In genomic region chr1:171802207-171802606, GRCh38 we compare ENCODE assay signal across 21 cellular contexts. TPM values are rescaled to one million over a fixed set of nuclear protein-coding genes. Genes with fewer than 3 reads are reported as not detected.
A peak's percentile ranks its signal among the peaks of the same experiment; 100 is the strongest.
DNase-seq lines count a peak whose midpoint lies in the region; ATAC-seq and TF ChIP-seq lines count a peak whose summit lies in the region.
"Had no signal": no experiment of that assay in that cellular context is flagged by ENCODE, and none has a peak within 500 bp of the region (broad histone marks: within the 10 kb centered on the region; RNA-seq: fewer than 3 reads in every experiment).

No MANE protein-coding gene starts in this region.

- DNase-seq in HCT116 (ENCODE audit: low read depth, low spot score) (no peak), WERI-Rb-1 (no peak), foreskin keratinocyte (no peak), pons (ENCODE audit: low spot score) (peak; percentile 80), RPMI8226 (no peak), T-cell (no peak)
- no peak for DNase-seq in activated CD4-positive, CD25-positive, alpha-beta regulatory T cell (lab: John Stamatoyannopoulos, UW)
- DNase-seq: activated CD4-positive, alpha-beta T cell treated with anti-CD3 and anti-CD28 coated beads for 4 hours; activated naive CD4-positive, alpha-beta T cell treated with anti-CD3 and anti-CD28 coated beads for 36 hours; activated T-cell treated with anti-CD3 and anti-CD28 coated beads, Interleukin-2, amount 50 U/mL, for 48 hours; adrenal gland; body of pancreas; NCI-H187 treated with DMSO at 0.1 percent for 48 hours; psoas muscle; stimulated activated CD4-positive, alpha-beta T cell treated with anti-CD3 and anti-CD28 coated beads, Interleukin-15, amount 100 ng/mL, for 24 hours; stimulated activated naive CD4-positive, alpha-beta T cell treated with Interleukin-2 at 50 U/mL for 16 hours; testis had no signal

- H3K27ac ChIP-seq in HCT116 (ENCODE audit: low read depth, low read length) (no peak overlapping the region), WERI-Rb-1 (no peak overlapping the region), foreskin keratinocyte (no peak overlapping the region)
- H3K27ac ChIP-seq: adrenal gland, body of pancreas, epithelial cell of prostate, neutrophil, psoas muscle, SJCRH30, testis had no signal

- H3K36me3 ChIP-seq in HCT116 (ENCODE audit: control insufficient read depth in 1 of 2, insufficient read depth in 2 of 2, low read length in 2 of 2) (peaks cover 0 to 1% of the 10 kb centered on the region in 2 experiments; a peak in 1 of 4 replicates), WERI-Rb-1 (peaks cover 6% of the 10 kb centered on the region)
- H3K36me3 ChIP-seq: adrenal gland had no signal

- intact Hi-C loops in HCT116 (cut with micrococcal nuclease): loop anchor here (5.0 kb wide), 2 partner anchors 155 to 600 kb away; no protein-coding TSS in a partner anchor

- H3K9me3 Mint-ChIP-seq in T-cell: no peaks in the 10 kb centered on the region
- H3K9me3 Mint-ChIP-seq: activated naive CD4-positive, alpha-beta T cell treated with anti-CD3 and anti-CD28 coated beads for 36 hours; T-helper 1 cell treated with Interleukin-12 subunit alpha and Interleukin-12 subunit beta and Interleukin-4 antibody, amounts not matched to agents 30 μg/mL and 1 μg/mL, for 36 hours had no signal

- no peak for ATAC-seq in HCT116
- ATAC-seq in foreskin keratinocyte: no peak
- no peak for ATAC-seq in T-cell (replicated peaks in 1 of 4)

- H3K4me3 Mint-ChIP-seq in T-cell: no peak overlapping the region
- H3K4me3 Mint-ChIP-seq: activated naive CD4-positive, alpha-beta T cell treated with anti-CD3 and anti-CD28 coated beads for 36 hours; T-helper 1 cell treated with Interleukin-12 subunit alpha and Interleukin-12 subunit beta and Interleukin-4 antibody, amounts not matched to agents 30 μg/mL and 1 μg/mL, for 36 hours had no signal

- TF ChIP-seq RAD21 in HCT116 (IDR thresholded peaks at IDR 0.05; ENCODE audit: low read depth): 0 out of 2 replicates have a peak, but pooled peaks have one; percentile 22

- H3K36me3 Mint-ChIP-seq in T-cell: peaks cover 17% of the 10 kb centered on the region

- TF ChIP-seq POLR2A in HCT116 (IDR thresholded peaks at IDR 0.05; ENCODE audit: borderline replicate concordance, extremely low read depth, insufficient read depth, insufficient read length): no peak

- no peaks in the 10 kb centered on the region for H3K9me2 ChIP-seq in HCT116 (ENCODE audit: insufficient read depth)

- POLR2A ChIA-PET in HCT116 (lab: Charles Lee) (interaction anchor here (1.8 kb wide), 1 partner anchor 21 kb away, joined by 6 read pairs; the partner anchor contains the start of gene METTL13), T-cell (lab: Charles Lee) (no interaction called here)

- no peaks in the 10 kb centered on the region for H3K79me2 ChIP-seq in HCT116 (ENCODE audit: insufficient read depth, low read length)

- RAD21 ChIA-PET in HCT116 (lab: Charles Lee; ENCODE audit: low non-redundant PET in 1 of 2, low total read pairs in 2 of 2, uncharacterized antibody in 2 of 2, unreplicated experiment in 2 of 2): interaction anchor here (0.7 to 3.5 kb wide), 4 partner anchors 181 to 184 kb away, joined by 3 to 16 read pairs (median 8); no protein-coding TSS in a partner anchor

- no peak overlapping the region for H3K4me2 ChIP-seq in HCT116 (ENCODE audit: low read length)

- H2AFZ ChIP-seq in HCT116 (ENCODE audit: low read depth, low read length, poor library complexity, severe bottlenecking): no peak overlapping the region

- H4K20me1 ChIP-seq in HCT116 (ENCODE audit: insufficient read depth): no peaks in the 10 kb centered on the region

- BruUV-seq in HCT116 (replicated peaks; lab: Mats Ljungman, UMichigan): no TSS peak

- no peaks in the 10 kb centered on the region for H3K27me3 ChIP-seq in HCT116 (ENCODE audit: insufficient read depth, low read length)
- H3K27me3 ChIP-seq in WERI-Rb-1 (ENCODE audit: insufficient read depth, low read depth, severe bottlenecking): no peaks in the 10 kb centered on the region
- H3K27me3 ChIP-seq in foreskin keratinocyte: no peaks in the 10 kb centered on the region
- H3K27me3 ChIP-seq: adrenal gland, body of pancreas, neutrophil, SJCRH30, testis had no signal

- H3K4me1 ChIP-seq in HCT116 (ENCODE audit: control insufficient read depth in 1 of 2, insufficient read depth in 2 of 2, low read length in 2 of 2) (peaks cover 0 to 4% of the 10 kb centered on the region in 2 experiments; a peak in 1 of 4 replicates), foreskin keratinocyte (no peaks in the 10 kb centered on the region)
- H3K4me1 ChIP-seq: body of pancreas, psoas muscle had no signal

- H3K9ac ChIP-seq in HCT116 (ENCODE audit: low read length): no peak overlapping the region

- H3K4me3 ChIP-seq in HCT116 (replicated peaks in 1 of 2; ENCODE audit: low read depth in 1 of 2, low read length in 2 of 2) (no peak overlapping the region), WERI-Rb-1 (ENCODE audit: low read depth, low read length) (no peak overlapping the region)
- H3K4me3 ChIP-seq: adrenal gland, body of pancreas, psoas muscle, SJCRH30, testis had no signal

- H3K27ac Mint-ChIP-seq in T-cell: no peak overlapping the region
- H3K27ac Mint-ChIP-seq: activated naive CD4-positive, alpha-beta T cell treated with anti-CD3 and anti-CD28 coated beads for 36 hours; T-helper 1 cell treated with Interleukin-12 subunit alpha and Interleukin-12 subunit beta and Interleukin-4 antibody, amounts not matched to agents 30 μg/mL and 1 μg/mL, for 36 hours had no signal

- H3K9me3 ChIP-seq in HCT116 (ENCODE audit: control insufficient read depth in 1 of 2, insufficient read depth in 1 of 2, low read depth in 1 of 2, low read length in 2 of 2): no peaks in the 10 kb centered on the region
- no peaks in the 10 kb centered on the region for H3K9me3 ChIP-seq in WERI-Rb-1 (ENCODE audit: severe bottlenecking)
- H3K9me3 ChIP-seq: adrenal gland, body of pancreas, neutrophil, psoas muscle, SJCRH30, testis had no signal

- peaks cover 6 to 10% (median 8%) of the 10 kb centered on the region in 3 donors for H3K4me1 Mint-ChIP-seq in T-cell

- CTCF ChIA-PET in HCT116 (lab: Charles Lee) (interaction anchor here (0.6 to 8.4 kb wide), 7 partner anchors 39 to 597 kb away, joined by 3 to 237 read pairs (median 5); partner anchors contain the start of gene DNM3), T-cell (lab: Charles Lee) (interaction anchor here (0.5 to 3.9 kb wide), 7 partner anchors 10 to 1615 kb away, joined by 3 to 30 read pairs (median 4); no protein-coding TSS in a partner anchor)

- H3K27me3 Mint-ChIP-seq in T-cell: no peaks in the 10 kb centered on the region

- 0 out of 6 replicates have a peak, but pooled peaks of 1 of the 3 experiments have one; percentile 6 for TF ChIP-seq CTCF in HCT116 (IDR thresholded peaks at IDR 0.05 in 2 of 3, conservative IDR thresholded peaks at IDR 0.05 in 1 of 3; ENCODE audit: borderline replicate concordance in 1 of 3, insufficient read depth in 1 of 3, low read depth in 2 of 3, low read length in 2 of 3)
- TF ChIP-seq CTCF in WERI-Rb-1 (IDR thresholded peaks at IDR 0.05; ENCODE audit: low read depth, low read length): peak; percentile 53
- peak; percentile 27 for TF ChIP-seq CTCF in foreskin keratinocyte (conservative IDR thresholded peaks at IDR 0.05)

TF ChIP-seq in HCT116, 20 proteins besides CTCF, POLR2A, EP300 and RAD21:
- TF ChIP-seq ZFX (IDR thresholded peaks at IDR 0.05) (no peak), EZH2 (IDR thresholded peaks at IDR 0.05) (no peak), JUND (IDR thresholded peaks at IDR 0.05) (no peak), CBX3 (IDR thresholded peaks at IDR 0.05; ENCODE audit: low read depth) (no peak), ZBTB33 (IDR thresholded peaks at IDR 0.05; ENCODE audit: extremely low read depth, insufficient replicate concordance, low read length) (no peak), CEBPB (IDR thresholded peaks at IDR 0.05; ENCODE audit: low read depth) (no peak), ZNF274 (IDR thresholded peaks at IDR 0.05; ENCODE audit: low read depth, low read length) (no peak), ATF3 (IDR thresholded peaks at IDR 0.05) (no peak), SRF (IDR thresholded peaks at IDR 0.05; ENCODE audit: low read depth) (no peak), TCF7L2 (IDR thresholded peaks at IDR 0.05; ENCODE audit: borderline replicate concordance, extremely low read depth, insufficient read depth, insufficient read length) (no peak), EGR1 (IDR thresholded peaks at IDR 0.05; ENCODE audit: low read depth) (no peak), EZH2phosphoT487 (IDR thresholded peaks at IDR 0.05; ENCODE audit: borderline replicate concordance) (no peak)
TF ChIP-seq in HCT116: peak in this region for 0.

RNA-seq across cellular contexts. Expression of gene METTL13, which starts 20.7 kb away (rescaled TPM):
- 33.9 TPM for total RNA-seq in HCT116 (2021; ENCODE audit: unreplicated experiment)
- 27.8 and 29.2 TPM in 2 replicates for polyA plus RNA-seq in HCT116 (2012)
- 31.3 and 32.5 TPM in 2 replicates for total RNA-seq in foreskin keratinocyte
- polyA plus RNA-seq in foreskin keratinocyte: 31.8 and 35.3 TPM in 2 replicates
- total RNA-seq in T-cell: 10 to 100 TPM; 16.0 to 37.6 (median 35.2) TPM

RNA-seq across cellular contexts. Expression of gene DNM3, which starts 39.1 kb away (rescaled TPM):
- total RNA-seq in HCT116 (2021; ENCODE audit: unreplicated experiment) (3.1 TPM), foreskin keratinocyte (2.1 and 2.3 TPM in 2 replicates), T-cell (1 to 10 TPM; 2.0 to 2.8 (median 2.4) TPM)
- 0.77 and 1.3 TPM in 2 replicates for polyA plus RNA-seq in HCT116 (2012)
- polyA plus RNA-seq in foreskin keratinocyte: 1.3 and 1.6 TPM in 2 replicates
